9 cellular contexts compared by ENCODE assay signal in the genomic region with DNA sequence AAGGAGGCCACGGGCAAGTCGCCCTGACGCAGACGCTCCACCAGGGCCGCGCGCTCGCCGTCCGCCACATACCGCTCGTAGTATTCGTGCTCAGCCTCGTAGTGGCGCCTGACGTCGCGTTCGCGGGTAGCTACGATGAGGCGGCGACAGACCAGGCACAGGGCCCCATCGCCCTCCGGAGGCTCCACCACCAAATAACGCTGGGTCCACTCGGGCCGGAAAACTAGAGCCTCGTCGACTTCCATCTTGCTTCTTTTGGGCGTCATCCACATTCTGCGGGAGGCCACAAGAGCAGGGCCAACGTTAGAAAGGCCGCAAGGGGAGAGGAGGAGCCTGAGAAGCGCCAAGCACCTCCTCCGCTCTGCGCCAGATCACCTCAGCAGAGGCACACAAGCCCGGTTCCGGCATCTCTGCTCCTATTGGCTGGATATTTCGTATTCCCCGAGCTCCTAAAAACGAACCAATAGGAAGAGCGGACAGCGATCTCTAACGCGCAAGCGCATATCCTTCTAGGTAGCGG. TPM values are rescaled to one million over a fixed set of nuclear protein-coding genes. Genes with fewer than 3 reads are reported as not detected.
DNase-seq lines count a peak whose midpoint lies in the region; ATAC-seq and TF ChIP-seq lines count a peak whose summit lies in the region.
"Had no signal": no experiment of that assay in that cellular context is flagged by ENCODE, and none has a peak within 500 bp of the region (broad histone marks: within the 10 kb centered on the region; RNA-seq: fewer than 3 reads in every experiment).

EPM2AIP1 (minus strand) TSS at position 326 of the 520 bp plus-strand sequence; CDS start at position 272, 54 bp downstream.

- no peaks in the 10 kb centered on the region for H3K27me3 ChIP-seq in gastrocnemius medialis

- H3K36me3 Mint-ChIP-seq in activated T-cell treated with anti-CD3 and anti-CD28 coated beads, Interleukin-2, amount 50 U/mL, for 72 hours (ENCODE audit: insufficient read depth in 2 of 2), result peaks cover 19 to 27% of the 10 kb centered on the region in 2 donors

- peak; percentile 88 to 95 for TF ChIP-seq POLR2A in gastrocnemius medialis (IDR thresholded peaks at IDR 0.05)

- DNase-seq in activated T-cell treated with anti-CD3 and anti-CD28 coated beads, Interleukin-2, amount 50 U/mL, for 72 hours, result peak in 1 of 2 donors; percentile 97
- DNase-seq in left ventricle myocardium superior (peak; percentile 96), gastrocnemius medialis (peak in 1 of 2 donors; percentile 99), NCI-H524 treated with DMSO at 0.1 percent for 48 hours (lab: John Stamatoyannopoulos, UW) (no peak)
- no peak for DNase-seq in NK-92 treated with Interleukin-12 subunit alpha and Interleukin-12 subunit beta, amount 100 ng/mL, for 24 hours (lab: John Stamatoyannopoulos, UW)

- peaks cover 70 to 74% of the 10 kb centered on the region in 2 donors for H3K4me1 ChIP-seq in gastrocnemius medialis

- no peaks in the 10 kb centered on the region for H3K9me3 Mint-ChIP-seq in activated T-cell treated with anti-CD3 and anti-CD28 coated beads, Interleukin-2, amount 50 U/mL, for 72 hours
- H3K9me3 Mint-ChIP-seq: activated naive CD4-positive, alpha-beta T cell treated with anti-CD3 and anti-CD28 coated beads, Interleukin-2, amount 50 U/mL, for 24 hours had no signal

- no peak within 1 kb of the TSS for H3K27ac Mint-ChIP-seq in activated T-cell treated with anti-CD3 and anti-CD28 coated beads, Interleukin-2, amount 50 U/mL, for 72 hours

- peak; percentile 79 for ATAC-seq in GM19351 (IDR thresholded peaks at IDR 0.05; ENCODE audit: unreplicated experiment)
- ATAC-seq in HG03442 (IDR thresholded peaks at IDR 0.05; ENCODE audit: unreplicated experiment), result peak; percentile 82
- ATAC-seq in activated T-cell treated with anti-CD3 and anti-CD28 coated beads, Interleukin-2, amount 50 U/mL, for 72 hours (replicated peaks in 1 of 2), result peak; percentile 88 to 89
- ATAC-seq in left ventricle myocardium superior, result peak; percentile 92
- ATAC-seq in gastrocnemius medialis, result peak; percentile 39 to 47

- H3K4me1 Mint-ChIP-seq in activated T-cell treated with anti-CD3 and anti-CD28 coated beads, Interleukin-2, amount 50 U/mL, for 72 hours (ENCODE audit: low read depth), result peaks cover 60% of the 10 kb centered on the region

- in situ Hi-C loops in gastrocnemius medialis (cut with MboI; ENCODE audit: low sequenced_read_pairs in 4 of 4), result no loop called here

- TF ChIP-seq CTCF in C4-2B (conservative IDR thresholded peaks at IDR 0.05) (peak; percentile 26), gastrocnemius medialis (IDR thresholded peaks at IDR 0.05 in 4 of 5, conservative IDR thresholded peaks at IDR 0.05 in 1 of 5) (peak; percentile 35 to 50 (median 46))

- H3K4me3 ChIP-seq in gastrocnemius medialis, result peak within 1 kb of the TSS; percentile 70 to 86 (median 80)

- intact Hi-C loops in left ventricle myocardium superior (cut with micrococcal nuclease), result no loop called here
- intact Hi-C loops in gastrocnemius medialis (cut with DNase I; ENCODE audit: low total_unique reads), result loop anchor here (2.0 to 10.0 kb wide), 4 partner anchors 62 to 1172 kb away; partner anchors contain the start of genes ACAA1, MYD88 and OXSR1

- H3K9me3 ChIP-seq in gastrocnemius medialis, result no peaks in the 10 kb centered on the region

- peak within 1 kb of the TSS; percentile 83 for H3K27ac ChIP-seq in C4-2B
- peak within 1 kb of the TSS; percentile 92 to 97 (median 96) for H3K27ac ChIP-seq in gastrocnemius medialis

- H3K4me3 Mint-ChIP-seq in activated T-cell treated with anti-CD3 and anti-CD28 coated beads, Interleukin-2, amount 50 U/mL, for 72 hours, result no peak within 1 kb of the TSS
- H3K4me3 Mint-ChIP-seq: activated naive CD4-positive, alpha-beta T cell treated with anti-CD3 and anti-CD28 coated beads, Interleukin-2, amount 50 U/mL, for 24 hours had no signal

- no peaks in the 10 kb centered on the region for H3K27me3 Mint-ChIP-seq in activated T-cell treated with anti-CD3 and anti-CD28 coated beads, Interleukin-2, amount 50 U/mL, for 72 hours (ENCODE audit: low read depth)
- H3K27me3 Mint-ChIP-seq: activated naive CD4-positive, alpha-beta T cell treated with anti-CD3 and anti-CD28 coated beads, Interleukin-2, amount 50 U/mL, for 24 hours had no signal

- peaks cover 0 to 34% of the 10 kb centered on the region in 2 donors for H3K36me3 ChIP-seq in gastrocnemius medialis

RNA-seq across cellular contexts. Expression of gene EPM2AIP1, which starts in this region (rescaled TPM):
- 10 to 100 TPM; 12.1 to 19.0 TPM for total RNA-seq in activated T-cell treated with anti-CD3 and anti-CD28 coated beads, Interleukin-2, amount 50 U/mL, for 72 hours
- 19.1 TPM for total RNA-seq in left ventricle myocardium superior
- 10 to 100 TPM in 1 of 4 donors, 1 to 10 TPM in 3; 5.3 to 10.1 (median 8.6) TPM for total RNA-seq in gastrocnemius medialis
